In the genomic region with DNA sequence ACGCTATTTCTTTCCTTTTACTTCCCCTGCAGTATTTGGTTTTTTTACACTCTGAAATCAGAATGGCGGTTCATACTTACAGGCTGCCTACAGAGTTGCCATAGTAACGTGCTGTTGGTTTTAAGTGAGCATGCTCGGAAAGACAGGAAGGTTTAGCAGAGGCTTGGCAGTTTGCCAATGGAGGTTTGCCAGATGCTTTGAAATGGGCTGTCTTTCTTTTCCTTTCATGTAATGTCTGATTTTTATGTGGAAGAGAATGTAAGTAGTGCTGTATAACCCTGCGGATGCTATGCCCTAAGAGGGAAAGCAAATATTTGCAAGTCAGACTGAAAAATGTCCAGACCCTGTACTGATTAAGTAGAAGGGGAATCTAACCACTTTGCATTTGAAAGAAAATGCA, we compare ENCODE assay signal across 8 cellular contexts. TPM values are rescaled to one million over a fixed set of nuclear protein-coding genes. Genes with fewer than 3 reads are reported as not detected.
DNase-seq lines count a peak whose midpoint lies in the region; ATAC-seq, FAIRE-seq and TF ChIP-seq lines count a peak whose summit lies in the region.

No MANE protein-coding gene starts in this region.

- no peak overlapping the region for H3K27ac ChIP-seq in kidney (ENCODE audit: low read depth in 2 of 2, low read length in 2 of 2)

- H3K36me3 ChIP-seq in kidney (ENCODE audit: control insufficient read depth in 1 of 2, insufficient read depth in 2 of 2, low read length in 2 of 2), result peaks cover 15 to 26% of the 10 kb centered on the region in 2 donors

- peak; percentile 99 for DNase-seq in NCI-H2171 (lab: John Stamatoyannopoulos, UW)
- peak; percentile 95 for DNase-seq in cerebellar cortex (ENCODE audit: low spot score)
- DNase-seq in kidney, result peak; percentile 80
- peak; percentile 87 for DNase-seq in stimulated activated CD4-positive, alpha-beta T cell treated with anti-CD3 and anti-CD28 coated beads, Interleukin-15, amount 100 ng/mL, for 24 hours

- no peaks in the 10 kb centered on the region for H3K9me3 ChIP-seq in kidney (ENCODE audit: control insufficient read depth in 1 of 2, low read length in 2 of 2)

- peak overlapping the region in 1 of 2 donors; percentile 15 for H3K4me3 ChIP-seq in kidney (ENCODE audit: low read length in 2 of 2)

- no peak overlapping the region for H3K9ac ChIP-seq in kidney (ENCODE audit: low read length in 2 of 2)

- peak; percentile 95 for ATAC-seq in GM18867 (IDR thresholded peaks at IDR 0.05; ENCODE audit: unreplicated experiment)
- peak; percentile 90 for ATAC-seq in HG03108 (IDR thresholded peaks at IDR 0.05; ENCODE audit: unreplicated experiment)
- peak; percentile 90 to 95 for ATAC-seq in activated CD4-positive, CD25-positive, alpha-beta regulatory T cell treated with anti-CD3 and anti-CD28 coated beads, Interleukin-2, amount 50 U/mL, for 24 hours

- H3K4me1 ChIP-seq in kidney (ENCODE audit: control insufficient read depth in 1 of 2, insufficient read depth in 1 of 2, low read depth in 1 of 2, low read length in 2 of 2), result peaks cover 0 to 2% of the 10 kb centered on the region in 2 donors

- intact Hi-C loops in kidney (cut with DNase I), result no loop called here

- no peak for TF ChIP-seq CTCF in kidney (IDR thresholded peaks at IDR 0.05; ENCODE audit: borderline replicate concordance, extremely low read depth, insufficient read depth)

- peak; percentile 48 for FAIRE-seq in A204.1 (lab: Jason Lieb, UNC)
- peak; percentile 95 for FAIRE-seq in kidney (lab: Jason Lieb, UNC)

RNA-seq across cellular contexts. Expression of a gene that starts 32.8 kb away (rescaled TPM):
- total RNA-seq in kidney, result 32.5 TPM
- polyA plus RNA-seq in kidney (ENCODE audit: insufficient read depth, low read depth, low replicate concordance), result 3.9 TPM
